Comparison of ENCODE assay signal across 8 cellular contexts in genomic region chr19:14117668-14118164, GRCh38. TPM values are rescaled to one million over a fixed set of nuclear protein-coding genes. Genes with fewer than 3 reads are reported as not detected.
DNase-seq lines count a peak whose midpoint lies in the region; ATAC-seq and TF ChIP-seq lines count a peak whose summit lies in the region.

PRKACA (minus strand) TSS chr19:14117762; CDS start chr19:14117547, 215 bp downstream.

- peak within 1 kb of the TSS; percentile 67 for H3K4me3 ChIP-seq in Jurkat, Clone E6-1 (ENCODE audit: low read length)
- H3K4me3 ChIP-seq in PC-3 (ENCODE audit: low read length), result peak within 1 kb of the TSS; percentile 78
- H3K4me3 ChIP-seq in epithelial cell of esophagus (ENCODE audit: low read length), result peak within 1 kb of the TSS; percentile 63

- DNase-seq in DMS114 treated with DMSO at 0.1 percent for 48 hours (lab: John Stamatoyannopoulos, UW; ENCODE audit: unreplicated experiment), result peak; percentile 86
- DNase-seq in Jurkat, Clone E6-1 (ENCODE audit: low read depth, low spot score), result peak; percentile 97
- DNase-seq in PC-3, result peak; percentile 99
- peak; percentile 94 for DNase-seq in activated T-cell treated with anti-CD3 and anti-CD28 coated beads for 4 hours
- DNase-seq in epithelial cell of esophagus (ENCODE audit: low read depth), result peak; percentile 100
- peak; percentile 99 for DNase-seq in middle frontal gyrus (ENCODE audit: extremely low spot score, low spot score)
- peak; percentile 97 for DNase-seq in stimulated activated CD8-positive, alpha-beta memory T cell treated with anti-CD3 and anti-CD28 coated beads, Interleukin-2, amount 100 ng/mL, for 1 hour (ENCODE audit: low read depth in 2 of 2)

- ATAC-seq in GM21717 (IDR thresholded peaks at IDR 0.05; ENCODE audit: unreplicated experiment) (peak; percentile 80), PC-3 (peak; percentile 96)

- H3F3A ChIP-seq in PC-3 (ENCODE audit: low read length, unreplicated experiment), result peaks cover 11% of the 10 kb centered on the region

- H3K9me3 ChIP-seq in PC-3 (ENCODE audit: low read length), result no peaks in the 10 kb centered on the region

- no TSS peak for BruUV-seq in PC-3 (replicated peaks; lab: Mats Ljungman, UMichigan)

- peaks cover 17% of the 10 kb centered on the region for H3K4me1 ChIP-seq in PC-3 (ENCODE audit: insufficient read depth, low read length)

- H3K9me2 ChIP-seq in PC-3 (replicated peaks; ENCODE audit: low read length), result no peaks in the 10 kb centered on the region

- H2AFZ ChIP-seq in PC-3 (ENCODE audit: low read length), result peak within 1 kb of the TSS; percentile 75

- peak within 1 kb of the TSS; percentile 68 for H3K9ac ChIP-seq in PC-3 (ENCODE audit: low read length)

- H3K79me2 ChIP-seq in PC-3 (ENCODE audit: low read length), result peaks cover 32% of the 10 kb centered on the region

- H3K4me2 ChIP-seq in PC-3 (ENCODE audit: low read length), result peak within 1 kb of the TSS; percentile 94

- no peak for TF ChIP-seq CTCF in PC-3 (conservative IDR thresholded peaks at IDR 0.05; ENCODE audit: low read depth, low read length)
- no peak for TF ChIP-seq CTCF in epithelial cell of esophagus (IDR thresholded peaks at IDR 0.05; ENCODE audit: insufficient read depth, low read depth, low read length, missing control alignments)

- POLR2A ChIA-PET in PC-3 (lab: Charles Lee; ENCODE audit: unreplicated experiment), result interaction anchor here (0.6 to 1.0 kb wide), 2 partner anchors 19 to 280 kb away, joined by 3 to 6 read pairs; partner anchors contain the start of gene ASF1B

- CTCF ChIA-PET in PC-3 (lab: Charles Lee), result interaction anchor here (0.6 to 1.1 kb wide), 2 partner anchors 8 to 19 kb away, joined by 4 to 10 read pairs; partner anchors contain the start of gene ASF1B

- H3K36me3 ChIP-seq in PC-3 (ENCODE audit: low read depth, low read length), result peaks cover 6% of the 10 kb centered on the region; the same call in 1 of the 2 replicates

- intact Hi-C loops in PC-3 (cut with micrococcal nuclease), result no loop called here

- H4K20me1 ChIP-seq in PC-3 (ENCODE audit: low read length), result no peaks in the 10 kb centered on the region

- H3K27me3 ChIP-seq in PC-3 (ENCODE audit: low read length), result no peaks in the 10 kb centered on the region

- peak within 1 kb of the TSS; percentile 30; the same call in 1 of the 2 replicates for H3K27ac ChIP-seq in PC-3 (ENCODE audit: low read length)

RNA-seq across cellular contexts. Expression of gene PRKACA, which starts in this region (rescaled TPM):
- polyA plus RNA-seq in Jurkat, Clone E6-1 (2012; ENCODE audit: insufficient read depth, insufficient read length), result 49.7 TPM
- 50.2 and 72.9 TPM in 2 replicates for total RNA-seq in PC-3 (2014; rRNA removed)

Comparison
In these comparisons a context has a peak if more than half of its experiments do, and no peak if none do; other contexts are left out.
1. Peak in every context shown above with its lines: DNase-seq, ATAC-seq, H3K4me3 ChIP-seq and H3K27ac ChIP-seq.